ENCODE assay signal across 8 cellular contexts in genomic region chr15:68730491-68731317, GRCh38.
DNase-seq lines count a peak whose midpoint lies in the region; ATAC-seq and TF ChIP-seq lines count a peak whose summit lies in the region.

No MANE protein-coding gene starts in this region.

- no peaks in the 10 kb centered on the region for H4K20me1 ChIP-seq in GM23338 (replicated peaks; ENCODE audit: insufficient read depth)

- H3K4me2 ChIP-seq in GM23338 (no peak overlapping the region), mesendoderm (ENCODE audit: low read length) (no peak overlapping the region)

- H3K79me1 ChIP-seq in mesendoderm (ENCODE audit: low read length): no peaks in the 10 kb centered on the region

- peak; percentile 57 for DNase-seq in CD1c-positive myeloid dendritic cell (ENCODE audit: extremely low spot score)
- peak; percentile 78 for DNase-seq in GM23338 (ENCODE audit: low spot score)
- peak; percentile 73 for DNase-seq in SK-MEL-5 (ENCODE audit: low read depth, low spot score)
- DNase-seq in endothelial cell (ENCODE audit: low spot score): peak; percentile 47
- peak; percentile 81 for DNase-seq in mesendoderm
- DNase-seq in uterus: peak; percentile 34 to 60

- H4K8ac ChIP-seq in mesendoderm (ENCODE audit: low read depth, low read length): no peak overlapping the region

- H3K9me3 Mint-ChIP-seq in GM23338: no peaks in the 10 kb centered on the region
- H3K9me3 Mint-ChIP-seq in endothelial cell (ENCODE audit: unreplicated experiment): no peaks in the 10 kb centered on the region

- no peaks in the 10 kb centered on the region for H3K36me3 Mint-ChIP-seq in GM23338 (ENCODE audit: low read depth)
- H3K36me3 Mint-ChIP-seq in endothelial cell (ENCODE audit: low read depth, unreplicated experiment): peaks cover 3% of the 10 kb centered on the region

- H3K27me3 ChIP-seq in GM23338 (ENCODE audit: insufficient read depth) (no peaks in the 10 kb centered on the region), mesendoderm (ENCODE audit: insufficient read depth, low read length, poor library complexity) (no peaks in the 10 kb centered on the region), uterus (no peaks in the 10 kb centered on the region)

- no CpG with 5 or more reads among the region's 13 CpGs for WGBS in mesendoderm (ENCODE audit: extremely low coverage, insufficient coverage, low lambda C conversion rate)

- H3K9me3 ChIP-seq in uterus: no peaks in the 10 kb centered on the region

- no peaks in the 10 kb centered on the region for H3K9me2 ChIP-seq in GM23338 (ENCODE audit: insufficient read depth)

- no peak overlapping the region for H2BK15ac ChIP-seq in mesendoderm (replicated peaks; ENCODE audit: low read depth)

- H2AK5ac ChIP-seq in mesendoderm (ENCODE audit: low read length): no peak overlapping the region

- no peak overlapping the region for H3K18ac ChIP-seq in mesendoderm (ENCODE audit: low read length)

- H3K4me3 Mint-ChIP-seq in GM23338: no peak overlapping the region
- no peak overlapping the region for H3K4me3 Mint-ChIP-seq in endothelial cell (ENCODE audit: unreplicated experiment)

- H3K4me3 ChIP-seq in GM23338 (no peak overlapping the region), mesendoderm (ENCODE audit: low read length) (no peak overlapping the region), uterus (no peak overlapping the region)

- H3K27ac Mint-ChIP-seq in GM23338 (no peak overlapping the region), endothelial cell (ENCODE audit: unreplicated experiment) (no peak overlapping the region)

- intact Hi-C loops in uterus (cut with DNase I; ENCODE audit: low total_unique reads): loop anchor here (10.0 kb wide), 1 partner anchor 144 kb away; no protein-coding TSS in a partner anchor

- no peak overlapping the region for H3K9ac ChIP-seq in mesendoderm (ENCODE audit: low read length)

- H4K5ac ChIP-seq in mesendoderm (ENCODE audit: low read length): no peak overlapping the region

- H3K4ac ChIP-seq in mesendoderm (ENCODE audit: low read depth, low read length): no peak overlapping the region

- H3K27me3 Mint-ChIP-seq in GM23338 (ENCODE audit: insufficient read depth, low read depth, poor library complexity): peaks cover 6% of the 10 kb centered on the region
- no peaks in the 10 kb centered on the region for H3K27me3 Mint-ChIP-seq in endothelial cell (ENCODE audit: unreplicated experiment)

- H3K27ac ChIP-seq in GM23338 (ENCODE audit: low read depth): no peak overlapping the region
- H3K27ac ChIP-seq in mesendoderm (ENCODE audit: low read depth, low read length): no peak overlapping the region
- H3K27ac ChIP-seq in uterus: peak overlapping the region; percentile 59 to 77

- H3K56ac ChIP-seq in mesendoderm (ENCODE audit: low read length): peak overlapping the region; percentile 62

- H3K4me1 ChIP-seq in GM23338 (ENCODE audit: insufficient read depth) (no peaks in the 10 kb centered on the region), mesendoderm (ENCODE audit: control insufficient read depth, low read depth, low read length) (peaks cover 1% of the 10 kb centered on the region), uterus (peaks cover 0 to 15% of the 10 kb centered on the region in 2 donors)

- no peak overlapping the region for H2BK5ac ChIP-seq in mesendoderm (ENCODE audit: low read length)

- H2BK120ac ChIP-seq in mesendoderm (ENCODE audit: low read depth, low read length): no peak overlapping the region

- peak overlapping the region; percentile 78; the same call in 1 of the 2 replicates for H2AFZ ChIP-seq in GM23338

- peak; percentile 59 for ATAC-seq in GM23338
- ATAC-seq in HG03280 (IDR thresholded peaks at IDR 0.05; ENCODE audit: unreplicated experiment): no peak
- no peak for ATAC-seq in GM21737 (IDR thresholded peaks at IDR 0.05; ENCODE audit: unreplicated experiment)

- no peaks in the 10 kb centered on the region for H3F3A ChIP-seq in GM23338 (replicated peaks; ENCODE audit: low read depth)

- H3K36me3 ChIP-seq in GM23338 (ENCODE audit: insufficient read depth) (no peaks in the 10 kb centered on the region), mesendoderm (ENCODE audit: control insufficient read depth, insufficient read depth, low read length) (no peaks in the 10 kb centered on the region), uterus (no peaks in the 10 kb centered on the region)

- TF ChIP-seq CTCF in GM23338 (conservative IDR thresholded peaks at IDR 0.05; ENCODE audit: low read depth in 2 of 2) (peak; percentile 53 to 69), endothelial cell (IDR thresholded peaks at IDR 0.05; ENCODE audit: unreplicated experiment) (peak; percentile 33), uterus (IDR thresholded peaks at IDR 0.05) (peak; percentile 41 to 67 (median 58))

- in situ Hi-C loops in SK-MEL-5 (cut with HindIII; ENCODE audit: low pct_unique_long_range_greater_than_20kb, low sequenced_read_pairs): no loop called here

- peaks cover 13% of the 10 kb centered on the region for H3K4me1 Mint-ChIP-seq in GM23338
- peaks cover 44% of the 10 kb centered on the region for H3K4me1 Mint-ChIP-seq in endothelial cell (ENCODE audit: unreplicated experiment)

- no peak overlapping the region for H3K23ac ChIP-seq in mesendoderm (ENCODE audit: low read length)

- no peak for TF ChIP-seq POLR2A in uterus (IDR thresholded peaks at IDR 0.05)

- H3K79me2 ChIP-seq in GM23338 (replicated peaks; ENCODE audit: insufficient read depth) (no peaks in the 10 kb centered on the region), mesendoderm (ENCODE audit: control insufficient read depth, insufficient read depth, low read length) (no peaks in the 10 kb centered on the region)

TF ChIP-seq in GM23338, 12 proteins besides CTCF, POLR2A, EP300 and RAD21 (continues in another document):
- TF ChIP-seq NANOG (IDR thresholded peaks at IDR 0.05; ENCODE audit: borderline replicate concordance) (no peak), REST (IDR thresholded peaks at IDR 0.05; ENCODE audit: unreplicated experiment) (no peak)

Comparison
In these comparisons a context has a peak if more than half of its experiments do, and no peak if none do; other contexts are left out.
1. H3K27ac ChIP-seq: peak in uterus (2 of 2); none in GM23338 (single experiment) and mesendoderm (single experiment).
2. Peak in every context shown above with its lines, with median percentiles within 50 percentile points of each other: DNase-seq and CTCF ChIP-seq.